ENCODE assay signal across 21 cellular contexts in genomic region chr18:38886235-38886634, GRCh38.
DNase-seq lines count a peak whose midpoint lies in the region; ATAC-seq and TF ChIP-seq lines count a peak whose summit lies in the region.
"Had no signal": no experiment of that assay in that cellular context is flagged by ENCODE, and none has a peak within 500 bp of the region (broad histone marks: within the 10 kb centered on the region; RNA-seq: fewer than 3 reads in every experiment).

No MANE protein-coding gene starts in this region.

- H3K4me1 ChIP-seq in HAP-1, result peaks cover 34% of the 10 kb centered on the region
- no peaks in the 10 kb centered on the region for H3K4me1 ChIP-seq in hepatocyte (ENCODE audit: insufficient read depth)
- H3K4me1 ChIP-seq in foreskin keratinocyte, result no peaks in the 10 kb centered on the region
- H3K4me1 ChIP-seq: A549, Caco-2 had no signal

- no peaks in the 10 kb centered on the region for H3K79me2 ChIP-seq in hepatocyte

- H3K4me1 Mint-ChIP-seq in activated naive CD8-positive, alpha-beta T cell treated with anti-CD3 and anti-CD28 coated beads for 36 hours, result peaks cover 8% of the 10 kb centered on the region
- no peaks in the 10 kb centered on the region for H3K4me1 Mint-ChIP-seq in activated naive CD8-positive, alpha-beta T cell treated with anti-CD3 and anti-CD28 coated beads, Interleukin-2, amount 50 U/mL, for 24 hours
- H3K4me1 Mint-ChIP-seq: B cell had no signal

- H3K4me3 ChIP-seq in HAP-1 (no peak overlapping the region), hepatocyte (no peak overlapping the region)
- H3K4me3 ChIP-seq: A549; BLaER1 treated with 17β-estradiol and CSF1 and Interleukin-3, amounts not matched to agents 10 nM and 100 nM; GM12878 had no signal

- TF ChIP-seq CTCF in hepatocyte (IDR thresholded peaks at IDR 0.05; ENCODE audit: poor library complexity), result no peak
- no peak for TF ChIP-seq CTCF in foreskin keratinocyte (conservative IDR thresholded peaks at IDR 0.05)

- WGBS in hepatocyte (ENCODE audit: low lambda C conversion rate, missing lambda C conversion rate), result 98% methylated on average over 2 of the region's 2 CpGs

- H3K9me3 Mint-ChIP-seq in activated naive CD8-positive, alpha-beta T cell treated with anti-CD3 and anti-CD28 coated beads for 36 hours, result peaks cover 1% of the 10 kb centered on the region
- H3K9me3 Mint-ChIP-seq in activated naive CD8-positive, alpha-beta T cell treated with anti-CD3 and anti-CD28 coated beads, Interleukin-2, amount 50 U/mL, for 24 hours, result no peaks in the 10 kb centered on the region
- H3K9me3 Mint-ChIP-seq: CD8-positive, alpha-beta T cell had no signal

- H3K4me2 ChIP-seq in hepatocyte, result no peak overlapping the region
- H3K4me2 ChIP-seq: A549; BLaER1 treated with 17β-estradiol and CSF1 and Interleukin-3, amounts not matched to agents 10 nM and 100 nM had no signal

- H3K27me3 Mint-ChIP-seq in activated naive CD8-positive, alpha-beta T cell treated with anti-CD3 and anti-CD28 coated beads for 36 hours, result peaks cover 4% of the 10 kb centered on the region
- no peaks in the 10 kb centered on the region for H3K27me3 Mint-ChIP-seq in activated naive CD8-positive, alpha-beta T cell treated with anti-CD3 and anti-CD28 coated beads, Interleukin-2, amount 50 U/mL, for 24 hours
- H3K27me3 Mint-ChIP-seq: B cell; CD4-positive, alpha-beta T cell had no signal

- H3K4me3 Mint-ChIP-seq in activated naive CD8-positive, alpha-beta T cell treated with anti-CD3 and anti-CD28 coated beads for 36 hours, result no peak overlapping the region
- H3K4me3 Mint-ChIP-seq in activated naive CD8-positive, alpha-beta T cell treated with anti-CD3 and anti-CD28 coated beads, Interleukin-2, amount 50 U/mL, for 24 hours, result no peak overlapping the region
- H3K4me3 Mint-ChIP-seq: B cell; CD4-positive, alpha-beta T cell; CD8-positive, alpha-beta T cell had no signal

- DNase-seq in activated naive CD8-positive, alpha-beta T cell treated with anti-CD3 and anti-CD28 coated beads for 36 hours, result no peak
- no peak for DNase-seq in activated naive CD8-positive, alpha-beta T cell treated with anti-CD3 and anti-CD28 coated beads, Interleukin-2, amount 50 U/mL, for 24 hours
- peak; percentile 53 to 69 for DNase-seq in HAP-1 (ENCODE audit: low spot score in 2 of 2)
- DNase-seq in hepatocyte (ENCODE audit: low spot score), result no peak
- DNase-seq in foreskin keratinocyte, result no peak
- no peak for DNase-seq in hippocampal formation (lab: John Stamatoyannopoulos, UW)
- DNase-seq: AML-193; Caco-2; Calu3; CD4-positive, alpha-beta T cell; CD8-positive, alpha-beta T cell; DMS79 treated with DMSO at 0.1 percent for 48 hours; EL; GDM1 had no signal

- no peak overlapping the region for H2AFZ ChIP-seq in hepatocyte

- H3K27ac ChIP-seq in hepatocyte, result peak overlapping the region; percentile 54
- no peak overlapping the region for H3K27ac ChIP-seq in foreskin keratinocyte
- H3K27ac ChIP-seq: 22Rv1; A549; BLaER1 treated with 17β-estradiol and CSF1 and Interleukin-3, amounts not matched to agents 10 nM and 100 nM; C4-2B had no signal

- H3K9me3 ChIP-seq in HAP-1, result no peaks in the 10 kb centered on the region
- no peaks in the 10 kb centered on the region for H3K9me3 ChIP-seq in hepatocyte (ENCODE audit: low read depth)
- H3K9me3 ChIP-seq: A549, Caco-2 had no signal

- no peaks in the 10 kb centered on the region for H3K36me3 ChIP-seq in HAP-1 (replicated peaks)
- H3K36me3 ChIP-seq in hepatocyte (replicated peaks; ENCODE audit: insufficient read depth, low read depth), result no peaks in the 10 kb centered on the region
- H3K36me3 ChIP-seq: BLaER1 treated with 17β-estradiol and CSF1 and Interleukin-3, amounts not matched to agents 10 nM and 100 nM had no signal

- no peaks in the 10 kb centered on the region for H3K9me2 ChIP-seq in hepatocyte (replicated peaks; ENCODE audit: insufficient read depth)

- no peak for ATAC-seq in activated naive CD8-positive, alpha-beta T cell treated with anti-CD3 and anti-CD28 coated beads, Interleukin-2, amount 50 U/mL, for 24 hours
- no peak for ATAC-seq in HG02588 (IDR thresholded peaks at IDR 0.05; ENCODE audit: unreplicated experiment)
- ATAC-seq in foreskin keratinocyte, result no peak
- ATAC-seq: A549; CD8-positive, alpha-beta T cell; GM12878 had no signal

- in situ Hi-C loops in HAP-1 (cut with MboI; ENCODE audit: low sequenced_read_pairs), result no loop called here

- no peaks in the 10 kb centered on the region for H4K20me1 ChIP-seq in hepatocyte (ENCODE audit: insufficient read depth, poor library complexity, severe bottlenecking)
- H4K20me1 ChIP-seq: BLaER1 treated with 17β-estradiol and CSF1 and Interleukin-3, amounts not matched to agents 10 nM and 100 nM had no signal

- H3K27me3 ChIP-seq in HAP-1 (ENCODE audit: low read depth) (no peaks in the 10 kb centered on the region), hepatocyte (no peaks in the 10 kb centered on the region), foreskin keratinocyte (peaks cover 22% of the 10 kb centered on the region)
- H3K27me3 ChIP-seq: BLaER1 treated with 17β-estradiol and CSF1 and Interleukin-3, amounts not matched to agents 10 nM and 100 nM had no signal

- H3K27ac Mint-ChIP-seq in activated naive CD8-positive, alpha-beta T cell treated with anti-CD3 and anti-CD28 coated beads for 36 hours, result peak overlapping the region; percentile 64
- H3K27ac Mint-ChIP-seq in activated naive CD8-positive, alpha-beta T cell treated with anti-CD3 and anti-CD28 coated beads, Interleukin-2, amount 50 U/mL, for 24 hours, result no peak overlapping the region
- H3K27ac Mint-ChIP-seq: B cell; CD4-positive, alpha-beta T cell; CD8-positive, alpha-beta T cell had no signal

- H3K36me3 Mint-ChIP-seq in activated naive CD8-positive, alpha-beta T cell treated with anti-CD3 and anti-CD28 coated beads for 36 hours, result no peaks in the 10 kb centered on the region
- no peaks in the 10 kb centered on the region for H3K36me3 Mint-ChIP-seq in activated naive CD8-positive, alpha-beta T cell treated with anti-CD3 and anti-CD28 coated beads, Interleukin-2, amount 50 U/mL, for 24 hours (ENCODE audit: low read depth)
- H3K36me3 Mint-ChIP-seq: CD8-positive, alpha-beta T cell had no signal

Comparison
In these comparisons a context has a peak if more than half of its experiments do, and no peak if none do; other contexts are left out.
1. DNase-seq: peak in HAP-1 (2 of 2); none in activated naive CD8-positive, alpha-beta T cell treated with anti-CD3 and anti-CD28 coated beads for 36 hours (single experiment), activated naive CD8-positive, alpha-beta T cell treated with anti-CD3 and anti-CD28 coated beads, Interleukin-2, amount 50 U/mL, for 24 hours (single experiment), hepatocyte (single experiment), foreskin keratinocyte (0 of 2) and hippocampal formation (0 of 2).